In the genomic region with DNA sequence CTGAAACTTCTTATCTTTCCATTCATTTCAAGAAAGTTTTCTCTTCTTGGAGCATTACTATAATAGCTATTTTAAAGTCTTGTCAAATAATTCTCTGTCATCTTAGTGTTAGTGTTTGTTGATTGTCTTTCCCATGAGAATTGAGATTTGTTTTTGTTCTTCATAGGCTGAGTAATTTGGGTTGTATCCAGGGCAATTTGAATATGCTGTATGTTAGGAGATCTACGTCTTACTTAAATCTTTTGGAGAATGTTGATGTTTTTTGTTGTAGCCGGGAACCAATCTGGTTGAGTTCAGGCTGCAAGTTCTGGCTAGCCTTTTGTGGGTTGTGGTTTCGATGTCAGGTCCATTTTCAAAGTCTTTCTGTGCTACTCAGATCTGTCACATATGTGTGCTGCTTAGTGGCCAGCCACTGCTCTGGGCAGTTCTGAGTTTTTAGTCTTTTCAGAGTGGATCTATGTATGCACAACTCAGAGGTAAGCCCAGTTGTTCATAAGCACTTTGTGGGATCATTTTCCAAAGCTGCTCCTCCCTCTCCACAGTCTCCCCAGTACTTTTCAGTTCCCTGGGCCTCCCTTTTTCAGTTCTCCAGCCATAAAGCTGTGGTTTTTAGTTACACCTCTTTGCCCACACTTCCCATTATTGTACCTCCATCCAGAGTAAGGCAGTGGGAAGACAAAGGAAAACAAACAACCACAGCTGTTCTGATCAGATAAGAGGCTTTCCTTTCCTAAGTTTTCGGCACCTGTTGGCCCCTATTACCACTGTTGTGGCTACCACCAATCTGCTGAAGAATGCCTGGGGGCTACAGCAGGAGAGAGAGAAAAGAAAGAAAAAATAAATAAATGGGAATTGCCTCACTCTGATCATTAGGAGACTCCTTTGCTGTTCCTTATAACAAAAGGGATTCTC, we compare ENCODE assay signal across 1 cellular context.
TF ChIP-seq lines count a peak whose summit lies in the region.

No MANE protein-coding gene starts in this region.

TF ChIP-seq in endothelial cell of umbilical vein, 7 proteins besides CTCF, POLR2A, EP300 and RAD21:
- TF ChIP-seq POLR2AphosphoS5 (IDR thresholded peaks at IDR 0.05; ENCODE audit: insufficient read depth, low read depth, low read length) = peak; percentile 25
- peak; percentile 55 for TF ChIP-seq GATA2 (IDR thresholded peaks at IDR 0.05; ENCODE audit: insufficient read depth, insufficient read length, low read depth, low read length)
- no peak for TF ChIP-seq FOS (IDR thresholded peaks at IDR 0.05; ENCODE audit: borderline replicate concordance, insufficient read depth, low read length)
